22 cellular contexts compared by ENCODE assay signal in the genomic region with DNA sequence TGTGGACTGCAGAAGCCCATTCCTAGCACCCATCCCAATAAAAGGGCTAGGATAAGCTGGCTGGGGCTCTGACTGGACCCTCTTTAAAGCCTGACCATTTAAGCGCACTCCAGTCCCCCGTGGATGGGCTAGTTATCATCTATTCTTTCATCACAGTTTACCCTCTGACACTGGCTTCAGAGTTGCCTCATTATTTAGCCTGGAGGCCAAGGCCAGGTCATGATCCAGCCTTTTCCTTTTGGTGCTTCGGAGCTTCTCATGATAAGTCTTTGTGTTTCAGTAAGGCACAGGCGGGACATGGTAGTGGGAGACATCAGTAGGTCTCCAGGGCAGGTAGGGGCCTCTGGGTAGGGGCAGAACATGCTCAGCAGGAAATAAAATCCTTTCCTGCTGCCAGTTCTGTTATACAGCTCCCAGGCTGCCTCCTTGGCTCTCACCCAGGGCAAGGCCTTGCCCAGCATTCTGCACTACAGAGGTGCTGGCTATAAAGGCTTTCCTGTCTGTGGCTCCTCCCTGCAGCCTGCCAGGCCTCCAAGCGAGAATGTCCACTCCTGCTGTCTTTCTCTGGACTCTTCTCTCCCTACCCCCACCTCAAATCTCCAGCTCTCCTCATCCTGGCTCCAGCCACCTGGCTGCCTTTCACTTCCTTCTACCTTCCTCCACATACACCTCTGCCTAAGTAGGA.
DNase-seq lines count a peak whose midpoint lies in the region; ATAC-seq, FAIRE-seq and TF ChIP-seq lines count a peak whose summit lies in the region.
"Had no signal": no experiment of that assay in that cellular context is flagged by ENCODE, and none has a peak within 500 bp of the region (broad histone marks: within the 10 kb centered on the region; RNA-seq: fewer than 3 reads in every experiment).

No MANE protein-coding gene starts in this region.

- BruUV-seq in endothelial cell of umbilical vein (replicated peaks; lab: Mats Ljungman, UMichigan) = no TSS peak

- TF ChIP-seq POLR2A in endothelial cell of umbilical vein (IDR thresholded peaks at IDR 0.05; ENCODE audit: low read depth, low read length) = no peak

- intact Hi-C loops in Right ventricle myocardium superior (cut with DNase I) (no loop called here), endothelial cell of umbilical vein (cut with micrococcal nuclease) (no loop called here), lower lobe of right lung (cut with DNase I) (no loop called here)

- no peak for FAIRE-seq in endothelial cell of umbilical vein (lab: Jason Lieb, UNC)
- FAIRE-seq: bronchial epithelial cell had no signal

- no peaks in the 10 kb centered on the region for H4K20me1 ChIP-seq in endothelial cell of umbilical vein (replicated peaks; ENCODE audit: control insufficient read depth, extremely low read depth, insufficient read depth, low read length)

- no peak overlapping the region for H3K4me2 ChIP-seq in endothelial cell of umbilical vein (ENCODE audit: insufficient read depth, low read length)

- dilution Hi-C loops in endothelial cell of umbilical vein (cut with MboI; ENCODE audit: extremely low pct_ligation_motif_present, low sequenced_read_pairs) = no loop called here

- no peak overlapping the region for H2AFZ ChIP-seq in endothelial cell of umbilical vein (ENCODE audit: low read depth, low read length)

- H3K9me1 ChIP-seq in endothelial cell of umbilical vein (replicated peaks; ENCODE audit: control insufficient read depth, extremely low read depth, insufficient read depth, low read length) = no peaks in the 10 kb centered on the region

- CTCF ChIA-PET in endothelial cell of umbilical vein (lab: Charles Lee) = interaction anchor here (1.7 kb wide), 1 partner anchor 24 kb away, joined by 4 read pairs; no protein-coding TSS in a partner anchor

- no peaks in the 10 kb centered on the region for H3K79me2 ChIP-seq in endothelial cell of umbilical vein (ENCODE audit: control insufficient read depth, insufficient read depth, low read length)

- no peaks in the 10 kb centered on the region for H3K9me3 ChIP-seq in right atrium auricular region
- H3K9me3 ChIP-seq in endothelial cell of umbilical vein (replicated peaks; ENCODE audit: control insufficient read depth, insufficient read depth, low read length) = no peaks in the 10 kb centered on the region
- no peaks in the 10 kb centered on the region for H3K9me3 ChIP-seq in lower lobe of right lung
- H3K9me3 ChIP-seq: Caco-2, heart right ventricle, upper lobe of left lung had no signal

- H3K9ac ChIP-seq in endothelial cell of umbilical vein (replicated peaks; ENCODE audit: extremely low read depth, insufficient read depth, low read length) = no peak overlapping the region

- TF ChIP-seq CTCF in right atrium auricular region (IDR thresholded peaks at IDR 0.05) (no peak), endothelial cell of umbilical vein (IDR thresholded peaks at IDR 0.05; ENCODE audit: extremely low read depth in 1 of 2, insufficient read depth in 1 of 2, low read depth in 1 of 2, low read length in 2 of 2) (no peak), lower lobe of right lung (IDR thresholded peaks at IDR 0.05) (no peak)

- POLR2A ChIA-PET in endothelial cell of umbilical vein (lab: Charles Lee) = no interaction called here

- H3K27ac ChIP-seq in right atrium auricular region (no peak overlapping the region), endothelial cell of umbilical vein (ENCODE audit: insufficient read depth, low read depth, low read length) (no peak overlapping the region), lower lobe of right lung (no peak overlapping the region)
- H3K27ac ChIP-seq: heart right ventricle, RWPE1 had no signal

- H3K36me3 ChIP-seq in right atrium auricular region = no peaks in the 10 kb centered on the region
- no peaks in the 10 kb centered on the region for H3K36me3 ChIP-seq in endothelial cell of umbilical vein (ENCODE audit: control insufficient read depth in 2 of 2, extremely low read depth in 1 of 2, insufficient read depth in 2 of 2, low read length in 2 of 2)
- no peaks in the 10 kb centered on the region for H3K36me3 ChIP-seq in lower lobe of right lung
- H3K36me3 ChIP-seq: heart right ventricle, upper lobe of left lung had no signal

- DNase-seq in Right ventricle myocardium superior (peak; percentile 51), right atrium auricular region (ENCODE audit: low spot score) (no peak), endothelial cell of umbilical vein (ENCODE audit: low read depth, low spot score) (peak; percentile 12), lower lobe of right lung (no peak), SHP77 (lab: John Stamatoyannopoulos, UW) (no peak)
- no peak for DNase-seq in stimulated activated CD4-positive, alpha-beta T cell treated with anti-CD3 and anti-CD28 coated beads, Interleukin-4, amount 100 ng/mL, for 1 hour
- DNase-seq: activated CD4-positive, alpha-beta memory T cell treated with anti-CD3 and anti-CD28 coated beads, Interleukin-2, amount 10 ng/mL, durations not matched to agents 7 days and 5 days; activated T-cell treated with anti-CD3 and anti-CD28 coated beads, Interleukin-2, amount 50 U/mL, for 24 hours; Caco-2; EL; GOT3; NCI-H1105 treated with DMSO at 0.1 percent for 48 hours; NCI-H2107; NCI-H524 treated with DMSO at 0.1 percent for 48 hours; stimulated activated CD4-positive, alpha-beta T cell treated with anti-CD3 and anti-CD28 coated beads, Interleukin-12 subunit alpha, Interleukin-12 subunit beta, amount 100 ng/mL, for 4 hours; upper lobe of left lung had no signal

- H3K4me1 ChIP-seq in right atrium auricular region (no peaks in the 10 kb centered on the region), endothelial cell of umbilical vein (ENCODE audit: control insufficient read depth, extremely low read depth, insufficient read depth, low read length) (peaks cover 14% of the 10 kb centered on the region), lower lobe of right lung (peaks cover 15% of the 10 kb centered on the region)

- no peak overlapping the region for H3K4me3 ChIP-seq in right atrium auricular region
- no peak overlapping the region for H3K4me3 ChIP-seq in endothelial cell of umbilical vein (replicated peaks in 1 of 3; ENCODE audit: insufficient read depth in 1 of 3, low read depth in 1 of 3, low read length in 3 of 3)
- no peak overlapping the region for H3K4me3 ChIP-seq in lower lobe of right lung
- H3K4me3 ChIP-seq: heart right ventricle, upper lobe of left lung had no signal

- H3K27me3 ChIP-seq in right atrium auricular region (no peaks in the 10 kb centered on the region), endothelial cell of umbilical vein (ENCODE audit: control insufficient read depth in 2 of 2, insufficient read depth in 2 of 2, low read length in 2 of 2) (peaks cover 0 to 3% of the 10 kb centered on the region in 2 experiments), lower lobe of right lung (ENCODE audit: low read depth) (no peaks in the 10 kb centered on the region)
- H3K27me3 ChIP-seq: upper lobe of left lung had no signal

- ATAC-seq in Right ventricle myocardium superior (ENCODE audit: poor library complexity) (peak; percentile 81), lower lobe of right lung (peak; percentile 37 to 40), GM19455 (IDR thresholded peaks at IDR 0.05; ENCODE audit: unreplicated experiment) (no peak), HG03097 (IDR thresholded peaks at IDR 0.05; ENCODE audit: low FRiP score, unreplicated experiment) (no peak)
- ATAC-seq: activated CD4-positive, CD25-positive, alpha-beta regulatory T cell treated with anti-CD3 and anti-CD28 coated beads, Interleukin-2, amount 50 U/mL, for 24 hours had no signal

TF ChIP-seq in endothelial cell of umbilical vein, 7 proteins besides CTCF, POLR2A, EP300 and RAD21:
- TF ChIP-seq FOS (IDR thresholded peaks at IDR 0.05; ENCODE audit: borderline replicate concordance, insufficient read depth, low read length) (no peak), GATA2 (IDR thresholded peaks at IDR 0.05; ENCODE audit: insufficient read depth, insufficient read length, low read depth, low read length) (no peak), MYC (IDR thresholded peaks at IDR 0.05; ENCODE audit: low read depth, low read length) (no peak), EZH2 (IDR thresholded peaks at IDR 0.05; ENCODE audit: borderline replicate concordance, low read depth, low read length, severe bottlenecking) (no peak), POLR2AphosphoS5 (IDR thresholded peaks at IDR 0.05; ENCODE audit: insufficient read depth, low read depth, low read length) (no peak), JUN (IDR thresholded peaks at IDR 0.05; ENCODE audit: borderline replicate concordance, insufficient read depth, insufficient read length, low read depth) (no peak)
- TF ChIP-seq, protein P1, sequence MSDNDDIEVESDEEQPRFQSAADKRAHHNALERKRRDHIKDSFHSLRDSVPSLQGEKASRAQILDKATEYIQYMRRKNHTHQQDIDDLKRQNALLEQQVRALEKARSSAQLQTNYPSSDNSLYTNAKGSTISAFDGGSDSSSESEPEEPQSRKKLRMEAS (IDR thresholded peaks at IDR 0.05; ENCODE audit: insufficient read depth, insufficient read length) = no peak

Comparison
In these comparisons a context has a peak if more than half of its experiments do, and no peak if none do; other contexts are left out.
1. DNase-seq: peak in Right ventricle myocardium superior (single experiment) and endothelial cell of umbilical vein (single experiment); none in right atrium auricular region (single experiment), lower lobe of right lung (single experiment), SHP77 (0 of 2) and stimulated activated CD4-positive, alpha-beta T cell treated with anti-CD3 and anti-CD28 coated beads, Interleukin-4, amount 100 ng/mL, for 1 hour (single experiment).
2. ATAC-seq: peak in Right ventricle myocardium superior (single experiment) and lower lobe of right lung (2 of 2); none in GM19455 (single experiment) and HG03097 (single experiment).